Comparison of ENCODE assay signal across 18 cellular contexts in the genomic region with DNA sequence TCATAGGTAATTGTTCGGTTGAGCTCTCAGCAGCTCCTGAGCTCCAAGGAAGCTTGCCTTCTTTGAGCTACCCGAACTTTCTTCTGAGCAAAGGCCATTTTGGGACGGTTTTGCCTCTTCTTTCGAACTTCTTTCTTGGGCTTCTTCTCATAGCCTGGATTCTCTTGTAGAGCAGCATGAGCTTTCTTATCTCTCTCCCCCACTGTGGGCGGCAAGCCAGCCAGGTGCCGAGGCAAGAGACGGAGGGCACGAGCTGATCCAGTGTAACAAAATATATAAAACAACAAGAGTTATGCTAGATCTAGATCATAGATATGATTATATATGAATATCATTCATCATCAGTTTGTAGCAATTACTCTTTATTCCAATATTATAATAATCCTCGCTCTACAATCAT. TPM values are rescaled to one million over a fixed set of nuclear protein-coding genes. Genes with fewer than 3 reads are reported as not detected.
A peak's percentile ranks its signal among the peaks of the same experiment; 100 is the strongest.
DNase-seq lines count a peak whose midpoint lies in the region; ATAC-seq, FAIRE-seq and TF ChIP-seq lines count a peak whose summit lies in the region.
"Had no signal": no experiment of that assay in that cellular context is flagged by ENCODE, and none has a peak within 500 bp of the region (broad histone marks: within the 10 kb centered on the region; RNA-seq: fewer than 3 reads in every experiment).

No MANE protein-coding gene starts in this region.

- ATAC-seq in stimulated activated naive CD8-positive, alpha-beta T cell treated with anti-CD3 and anti-CD28 coated beads, Interleukin-15, amount 100 ng/mL, for 72 hours: no peak
- ATAC-seq in naive B cell (ENCODE audit: low read depth in 2 of 2) (no peak), HG03571 (IDR thresholded peaks at IDR 0.05; ENCODE audit: unreplicated experiment) (no peak)

- H3K79me2 ChIP-seq in astrocyte (ENCODE audit: insufficient read depth, low read length): no peaks in the 10 kb centered on the region
- no peaks in the 10 kb centered on the region for H3K79me2 ChIP-seq in PC-9 (ENCODE audit: low read depth)

- no peaks in the 10 kb centered on the region for H4K20me1 ChIP-seq in astrocyte (ENCODE audit: insufficient read depth, low read length)
- no peaks in the 10 kb centered on the region for H4K20me1 ChIP-seq in PC-9 (ENCODE audit: insufficient read depth)

- no peak overlapping the region for H3K4me2 ChIP-seq in astrocyte (ENCODE audit: low read length)
- no peak overlapping the region for H3K4me2 ChIP-seq in PC-9

- H3K27me3 Mint-ChIP-seq in stimulated activated naive CD8-positive, alpha-beta T cell treated with anti-CD3 and anti-CD28 coated beads, Interleukin-15, Interleukin-2, amounts not matched to agents 100 ng/mL and 50 ng/mL, for 24 hours: peaks cover 48% of the 10 kb centered on the region
- peaks cover 71% of the 10 kb centered on the region for H3K27me3 Mint-ChIP-seq in stimulated activated naive CD8-positive, alpha-beta T cell treated with anti-CD3 and anti-CD28 coated beads, Interleukin-15, amount 100 ng/mL, for 72 hours
- H3K27me3 Mint-ChIP-seq in astrocyte (ENCODE audit: low read depth, unreplicated experiment) (peaks cover 3% of the 10 kb centered on the region), naive B cell (peaks cover 35 to 52% (median 37%) of the 10 kb centered on the region in 3 donors)

- POLR2A ChIA-PET in PC-9 (lab: Charles Lee; ENCODE audit: unreplicated experiment): no interaction called here

- FAIRE-seq in astrocyte (lab: Jason Lieb, UNC): no peak

- no peaks in the 10 kb centered on the region for H3F3A ChIP-seq in PC-9 (ENCODE audit: insufficient read depth, low read depth)

- no peaks in the 10 kb centered on the region for H3K27me3 ChIP-seq in astrocyte (ENCODE audit: insufficient read depth, low read length)
- peaks cover 31% of the 10 kb centered on the region; the same call in 1 of the 2 replicates for H3K27me3 ChIP-seq in PC-9 (ENCODE audit: insufficient read depth, low read depth)
- H3K27me3 ChIP-seq: thyroid gland had no signal

- no peaks in the 10 kb centered on the region for H3K36me3 Mint-ChIP-seq in stimulated activated naive CD8-positive, alpha-beta T cell treated with anti-CD3 and anti-CD28 coated beads, Interleukin-15, Interleukin-2, amounts not matched to agents 100 ng/mL and 50 ng/mL, for 24 hours (ENCODE audit: low read depth)
- H3K36me3 Mint-ChIP-seq in astrocyte (ENCODE audit: low read depth, unreplicated experiment): no peaks in the 10 kb centered on the region
- peaks cover 0 to 18% of the 10 kb centered on the region in 2 donors for H3K36me3 Mint-ChIP-seq in naive B cell

- H3K9me3 ChIP-seq in astrocyte (ENCODE audit: insufficient read depth, low read depth, low read length) (no peaks in the 10 kb centered on the region), PC-9 (ENCODE audit: insufficient read depth, low read depth) (no peaks in the 10 kb centered on the region)
- H3K9me3 ChIP-seq: thyroid gland had no signal

- no peak for DNase-seq in stimulated activated naive CD8-positive, alpha-beta T cell treated with anti-CD3 and anti-CD28 coated beads, Interleukin-15, amount 100 ng/mL, for 72 hours
- DNase-seq in astrocyte (ENCODE audit: low read depth) (no peak), naive B cell (no peak), NCI-H187 treated with DMSO at 0.1 percent for 48 hours (lab: John Stamatoyannopoulos, UW) (no peak), PC-9 (no peak), D341Med (ENCODE audit: low spot score) (no peak)
- DNase-seq: NCI-H1105, NCI-H2029, NCI-H2227 treated with DMSO at 0.1 percent for 48 hours, NCI-H748 treated with DMSO at 0.1 percent for 48 hours had no signal

- H3K4me1 Mint-ChIP-seq in stimulated activated naive CD8-positive, alpha-beta T cell treated with anti-CD3 and anti-CD28 coated beads, Interleukin-15, Interleukin-2, amounts not matched to agents 100 ng/mL and 50 ng/mL, for 24 hours (ENCODE audit: low read depth): peaks cover 11% of the 10 kb centered on the region
- peaks cover 10% of the 10 kb centered on the region for H3K4me1 Mint-ChIP-seq in stimulated activated naive CD8-positive, alpha-beta T cell treated with anti-CD3 and anti-CD28 coated beads, Interleukin-15, amount 100 ng/mL, for 72 hours
- H3K4me1 Mint-ChIP-seq in astrocyte (ENCODE audit: low read depth, unreplicated experiment): peaks cover 15% of the 10 kb centered on the region
- H3K4me1 Mint-ChIP-seq in naive B cell: peaks cover 7 to 14% (median 13%) of the 10 kb centered on the region in 3 donors

- H3K36me3 ChIP-seq in astrocyte (ENCODE audit: insufficient read depth, low read length): no peaks in the 10 kb centered on the region
- H3K36me3 ChIP-seq in PC-9 (ENCODE audit: low read depth): no peaks in the 10 kb centered on the region
- H3K36me3 ChIP-seq: thyroid gland had no signal

- no peak overlapping the region for H3K27ac ChIP-seq in astrocyte (ENCODE audit: low read depth, low read length)
- no peak overlapping the region for H3K27ac ChIP-seq in PC-9
- H3K27ac ChIP-seq: thyroid gland had no signal

- peak overlapping the region; percentile 60 for H3K27ac Mint-ChIP-seq in stimulated activated naive CD8-positive, alpha-beta T cell treated with anti-CD3 and anti-CD28 coated beads, Interleukin-15, Interleukin-2, amounts not matched to agents 100 ng/mL and 50 ng/mL, for 24 hours
- peak overlapping the region in 1 of 2 donors; percentile 86 for H3K27ac Mint-ChIP-seq in stimulated activated naive CD8-positive, alpha-beta T cell treated with anti-CD3 and anti-CD28 coated beads, Interleukin-15, amount 100 ng/mL, for 72 hours
- H3K27ac Mint-ChIP-seq in astrocyte (ENCODE audit: unreplicated experiment) (peak overlapping the region; percentile 78), naive B cell (peak overlapping the region in 4 of 6 donors; percentile 1 to 83 (median 22))
- H3K27ac Mint-ChIP-seq: activated T-cell treated with anti-CD3 and anti-CD28 coated beads, Interleukin-2, amount 50 U/mL, for 24 hours had no signal

- intact Hi-C loops in PC-9 (cut with micrococcal nuclease; ENCODE audit: unreplicated experiment): loop anchor here (10.0 kb wide), 1 partner anchor 161 kb away; the partner anchor contains the start of genes TUBGCP2 and ZNF511

- H2AFZ ChIP-seq in astrocyte (ENCODE audit: low read depth, low read length): no peak overlapping the region
- no peak overlapping the region for H2AFZ ChIP-seq in PC-9

- TF ChIP-seq CTCF in astrocyte (IDR thresholded peaks at IDR 0.05; ENCODE audit: insufficient read depth, low read depth, low read length) (no peak), PC-9 (conservative IDR thresholded peaks at IDR 0.05) (no peak)

- no peaks in the 10 kb centered on the region for H3K9me2 ChIP-seq in PC-9 (ENCODE audit: insufficient read depth)

- no peaks in the 10 kb centered on the region for H3K9me3 Mint-ChIP-seq in stimulated activated naive CD8-positive, alpha-beta T cell treated with anti-CD3 and anti-CD28 coated beads, Interleukin-15, Interleukin-2, amounts not matched to agents 100 ng/mL and 50 ng/mL, for 24 hours
- peaks cover 12 to 13% of the 10 kb centered on the region in 2 donors for H3K9me3 Mint-ChIP-seq in stimulated activated naive CD8-positive, alpha-beta T cell treated with anti-CD3 and anti-CD28 coated beads, Interleukin-15, amount 100 ng/mL, for 72 hours
- H3K9me3 Mint-ChIP-seq in astrocyte (ENCODE audit: unreplicated experiment) (peaks cover 10% of the 10 kb centered on the region), naive B cell (peaks cover 6 to 22% (median 13%) of the 10 kb centered on the region in 7 donors)

- H3K4me3 ChIP-seq in astrocyte (ENCODE audit: insufficient read depth, low read depth, low read length) (no peak overlapping the region), PC-9 (no peak overlapping the region)
- H3K4me3 ChIP-seq: thyroid gland had no signal

- H3K9ac ChIP-seq in astrocyte (ENCODE audit: low read length): no peak overlapping the region

- no peak overlapping the region for H3K4me3 Mint-ChIP-seq in stimulated activated naive CD8-positive, alpha-beta T cell treated with anti-CD3 and anti-CD28 coated beads, Interleukin-15, Interleukin-2, amounts not matched to agents 100 ng/mL and 50 ng/mL, for 24 hours
- no peak overlapping the region for H3K4me3 Mint-ChIP-seq in stimulated activated naive CD8-positive, alpha-beta T cell treated with anti-CD3 and anti-CD28 coated beads, Interleukin-15, amount 100 ng/mL, for 72 hours
- H3K4me3 Mint-ChIP-seq in astrocyte (ENCODE audit: unreplicated experiment) (no peak overlapping the region), naive B cell (peak overlapping the region in 3 of 8 donors; percentile 24 to 56 (median 30))

- H3K4me1 ChIP-seq in astrocyte (ENCODE audit: insufficient read depth, low read length) (no peaks in the 10 kb centered on the region), PC-9 (replicated peaks; ENCODE audit: insufficient read depth) (no peaks in the 10 kb centered on the region)
- H3K4me1 ChIP-seq: thyroid gland had no signal

- CTCF ChIA-PET in PC-9 (lab: Charles Lee): interaction anchor here (0.6 kb wide), 1 partner anchor 122 kb away, joined by 7 read pairs; no protein-coding TSS in a partner anchor

- no TSS peak for BruUV-seq in PC-9 (replicated peaks; lab: Mats Ljungman, UMichigan)

RNA-seq across cellular contexts. Expression of gene KNDC1, which starts 16.5 kb away (rescaled TPM):
- total RNA-seq in astrocyte (2.6 and 4.1 TPM in 2 replicates), PC-9 (2021) (1.2 and 1.7 TPM in 2 replicates)
- under 1 TPM in 3 of 6 donors, not detected in 3; 0.04 to 0.08 (median 0.08) TPM for polyA plus RNA-seq in naive B cell (ENCODE audit: low read depth in 6 of 6)
- total RNA-seq: dermis blood vessel endothelial cell, myocyte, osteoblast had no signal

RNA-seq across cellular contexts. Expression of gene ADGRA1, which starts 55.8 kb away (rescaled TPM):
- total RNA-seq in astrocyte (not detected in 2 replicates), PC-9 (2021) (not detected in 2 replicates)
- not detected for polyA plus RNA-seq in naive B cell (ENCODE audit: low read depth in 6 of 6)
- total RNA-seq: dermis blood vessel endothelial cell, IMR-90, osteoblast had no signal
- polyA plus RNA-seq: IMR-90 had no signal
